ENCODE assay signal across 1 cellular context in the genomic region with DNA sequence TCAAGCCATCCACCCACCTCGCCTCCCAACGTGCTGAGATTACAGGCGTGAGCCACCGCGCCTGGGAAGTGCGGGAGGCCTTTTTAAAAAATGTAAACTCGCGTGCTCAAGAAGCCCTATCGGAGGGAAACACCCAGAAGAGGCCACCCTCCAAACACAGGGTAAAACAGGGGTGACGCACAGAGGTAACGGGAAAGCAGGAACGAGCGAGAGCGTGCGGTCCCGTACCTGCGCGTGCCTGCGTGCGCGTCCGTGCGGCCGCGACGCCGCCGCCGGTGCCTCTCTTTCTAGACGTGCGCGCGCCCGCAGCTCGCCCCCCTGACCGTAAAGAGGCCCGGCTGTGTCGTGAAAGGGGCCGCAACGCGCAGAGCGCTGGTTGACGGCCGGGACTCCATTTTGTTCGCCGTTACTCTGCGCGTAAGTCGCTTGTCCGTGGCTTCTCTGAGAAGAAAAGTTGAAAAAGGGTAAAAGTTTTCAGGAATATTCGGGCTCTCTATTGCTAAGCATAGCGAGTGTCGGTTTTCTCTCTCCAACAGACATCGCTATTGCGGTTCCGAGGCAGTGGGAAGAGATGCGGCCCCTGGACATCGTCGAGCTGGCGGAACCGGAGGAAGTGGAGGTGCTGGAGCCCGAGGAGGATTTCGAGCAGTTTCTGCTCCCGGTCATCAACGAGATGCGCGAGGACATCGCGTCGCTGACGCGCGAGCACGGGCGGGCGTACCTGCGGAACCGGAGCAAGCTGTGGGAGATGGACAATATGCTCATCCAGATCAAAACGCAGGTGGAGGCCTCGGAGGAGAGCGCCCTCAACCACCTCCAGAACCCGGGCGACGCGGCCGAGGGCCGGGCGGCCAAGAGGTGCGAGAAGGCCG.
TF ChIP-seq lines count a peak whose summit lies in the region.

A gene (plus strand): TSS at position 394 of the 872 bp plus-strand sequence. CDS start 178 bp downstream, at position 572.

TF ChIP-seq in HepG2, 621 proteins besides CTCF, POLR2A, EP300 and RAD21 (continued from another document and continues in another):
- TF ChIP-seq, protein P1, sequence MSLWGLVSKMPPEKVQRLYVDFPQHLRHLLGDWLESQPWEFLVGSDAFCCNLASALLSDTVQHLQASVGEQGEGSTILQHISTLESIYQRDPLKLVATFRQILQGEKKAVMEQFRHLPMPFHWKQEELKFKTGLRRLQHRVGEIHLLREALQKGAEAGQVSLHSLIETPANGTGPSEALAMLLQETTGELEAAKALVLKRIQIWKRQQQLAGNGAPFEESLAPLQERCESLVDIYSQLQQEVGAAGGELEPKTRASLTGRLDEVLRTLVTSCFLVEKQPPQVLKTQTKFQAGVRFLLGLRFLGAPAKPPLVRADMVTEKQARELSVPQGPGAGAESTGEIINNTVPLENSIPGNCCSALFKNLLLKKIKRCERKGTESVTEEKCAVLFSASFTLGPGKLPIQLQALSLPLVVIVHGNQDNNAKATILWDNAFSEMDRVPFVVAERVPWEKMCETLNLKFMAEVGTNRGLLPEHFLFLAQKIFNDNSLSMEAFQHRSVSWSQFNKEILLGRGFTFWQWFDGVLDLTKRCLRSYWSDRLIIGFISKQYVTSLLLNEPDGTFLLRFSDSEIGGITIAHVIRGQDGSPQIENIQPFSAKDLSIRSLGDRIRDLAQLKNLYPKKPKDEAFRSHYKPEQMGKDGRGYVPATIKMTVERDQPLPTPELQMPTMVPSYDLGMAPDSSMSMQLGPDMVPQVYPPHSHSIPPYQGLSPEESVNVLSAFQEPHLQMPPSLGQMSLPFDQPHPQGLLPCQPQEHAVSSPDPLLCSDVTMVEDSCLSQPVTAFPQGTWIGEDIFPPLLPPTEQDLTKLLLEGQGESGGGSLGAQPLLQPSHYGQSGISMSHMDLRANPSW (CRISPR knock-in tag; IDR thresholded peaks at IDR 0.05; ENCODE audit: borderline replicate concordance), result no peak
- peak; percentile 17; the same call in 1 of the 2 replicates for TF ChIP-seq ZNF205 (CRISPR knock-in tag; IDR thresholded peaks at IDR 0.05)
- TF ChIP-seq, protein P2, sequence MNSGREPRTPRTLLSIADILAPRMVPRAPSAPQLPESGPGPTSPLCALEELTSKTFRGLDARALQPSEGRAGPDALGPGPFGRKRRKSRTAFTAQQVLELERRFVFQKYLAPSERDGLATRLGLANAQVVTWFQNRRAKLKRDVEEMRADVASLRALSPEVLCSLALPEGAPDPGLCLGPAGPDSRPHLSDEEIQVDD (CRISPR knock-in tag; IDR thresholded peaks at IDR 0.05; ENCODE audit: borderline replicate concordance), result 0 out of 2 replicates have a peak, but pooled peaks have one; percentile 15
- TF ChIP-seq ZFP37 (CRISPR knock-in tag; IDR thresholded peaks at IDR 0.05; ENCODE audit: borderline replicate concordance), result peak; percentile 47; the same call in 1 of the 2 replicates
- no peak for TF ChIP-seq ZNF326 (CRISPR knock-in tag; IDR thresholded peaks at IDR 0.05; ENCODE audit: borderline replicate concordance)
- peak; percentile 92 for TF ChIP-seq ZNF589 (CRISPR knock-in tag; conservative IDR thresholded peaks at IDR 0.05)
- no peak for TF ChIP-seq MIER2 (CRISPR knock-in tag; IDR thresholded peaks at IDR 0.05)
- TF ChIP-seq ZNF678 (CRISPR knock-in tag; IDR thresholded peaks at IDR 0.05), result peak; percentile 44; the same call in 1 of the 2 replicates
- TF ChIP-seq ZSCAN22 (CRISPR knock-in tag; IDR thresholded peaks at IDR 0.05), result 0 out of 2 replicates have a peak, but pooled peaks have one; percentile 67
- TF ChIP-seq, protein P3, sequence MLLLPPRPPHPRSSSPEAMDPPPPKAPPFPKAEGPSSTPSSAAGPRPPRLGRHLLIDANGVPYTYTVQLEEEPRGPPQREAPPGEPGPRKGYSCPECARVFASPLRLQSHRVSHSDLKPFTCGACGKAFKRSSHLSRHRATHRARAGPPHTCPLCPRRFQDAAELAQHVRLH (CRISPR knock-in tag; IDR thresholded peaks at IDR 0.05; ENCODE audit: borderline replicate concordance, low read depth), result peak; percentile 56; the same call in 1 of the 2 replicates
- TF ChIP-seq FLYWCH1 (CRISPR knock-in tag; IDR thresholded peaks at IDR 0.05), result no peak
- no peak for TF ChIP-seq CEBPB (IDR thresholded peaks at IDR 0.05; ENCODE audit: borderline replicate concordance, low read depth, low read length)
- TF ChIP-seq TBX3 (IDR thresholded peaks at IDR 0.05; ENCODE audit: borderline replicate concordance), result no peak
- no peak for TF ChIP-seq SALL2 (CRISPR knock-in tag; IDR thresholded peaks at IDR 0.05)
- TF ChIP-seq, protein P4, sequence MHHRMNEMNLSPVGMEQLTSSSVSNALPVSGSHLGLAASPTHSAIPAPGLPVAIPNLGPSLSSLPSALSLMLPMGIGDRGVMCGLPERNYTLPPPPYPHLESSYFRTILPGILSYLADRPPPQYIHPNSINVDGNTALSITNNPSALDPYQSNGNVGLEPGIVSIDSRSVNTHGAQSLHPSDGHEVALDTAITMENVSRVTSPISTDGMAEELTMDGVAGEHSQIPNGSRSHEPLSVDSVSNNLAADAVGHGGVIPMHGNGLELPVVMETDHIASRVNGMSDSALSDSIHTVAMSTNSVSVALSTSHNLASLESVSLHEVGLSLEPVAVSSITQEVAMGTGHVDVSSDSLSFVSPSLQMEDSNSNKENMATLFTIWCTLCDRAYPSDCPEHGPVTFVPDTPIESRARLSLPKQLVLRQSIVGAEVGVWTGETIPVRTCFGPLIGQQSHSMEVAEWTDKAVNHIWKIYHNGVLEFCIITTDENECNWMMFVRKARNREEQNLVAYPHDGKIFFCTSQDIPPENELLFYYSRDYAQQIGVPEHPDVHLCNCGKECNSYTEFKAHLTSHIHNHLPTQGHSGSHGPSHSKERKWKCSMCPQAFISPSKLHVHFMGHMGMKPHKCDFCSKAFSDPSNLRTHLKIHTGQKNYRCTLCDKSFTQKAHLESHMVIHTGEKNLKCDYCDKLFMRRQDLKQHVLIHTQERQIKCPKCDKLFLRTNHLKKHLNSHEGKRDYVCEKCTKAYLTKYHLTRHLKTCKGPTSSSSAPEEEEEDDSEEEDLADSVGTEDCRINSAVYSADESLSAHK (CRISPR knock-in tag; IDR thresholded peaks at IDR 0.05; ENCODE audit: borderline replicate concordance), result no peak
- TF ChIP-seq ZNF230 (CRISPR knock-in tag; IDR thresholded peaks at IDR 0.05), result peak; percentile 75
- TF ChIP-seq, protein P5, sequence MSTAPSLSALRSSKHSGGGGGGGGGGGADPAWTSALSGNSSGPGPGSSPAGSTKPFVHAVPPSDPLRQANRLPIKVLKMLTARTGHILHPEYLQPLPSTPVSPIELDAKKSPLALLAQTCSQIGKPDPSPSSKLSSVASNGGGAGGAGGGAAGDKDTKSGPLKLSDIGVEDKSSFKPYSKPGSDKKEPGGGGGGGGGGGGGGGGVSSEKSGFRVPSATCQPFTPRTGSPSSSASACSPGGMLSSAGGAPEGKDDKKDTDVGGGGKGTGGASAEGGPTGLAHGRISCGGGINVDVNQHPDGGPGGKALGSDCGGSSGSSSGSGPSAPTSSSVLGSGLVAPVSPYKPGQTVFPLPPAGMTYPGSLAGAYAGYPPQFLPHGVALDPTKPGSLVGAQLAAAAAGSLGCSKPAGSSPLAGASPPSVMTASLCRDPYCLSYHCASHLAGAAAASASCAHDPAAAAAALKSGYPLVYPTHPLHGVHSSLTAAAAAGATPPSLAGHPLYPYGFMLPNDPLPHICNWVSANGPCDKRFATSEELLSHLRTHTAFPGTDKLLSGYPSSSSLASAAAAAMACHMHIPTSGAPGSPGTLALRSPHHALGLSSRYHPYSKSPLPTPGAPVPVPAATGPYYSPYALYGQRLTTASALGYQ (CRISPR knock-in tag; IDR thresholded peaks at IDR 0.05), result 0 out of 2 replicates have a peak, but pooled peaks have one; percentile 63
- no peak for TF ChIP-seq FOXJ3 (CRISPR knock-in tag; IDR thresholded peaks at IDR 0.05; ENCODE audit: borderline replicate concordance)
- no peak for TF ChIP-seq KLF13 (CRISPR knock-in tag; IDR thresholded peaks at IDR 0.05)
- TF ChIP-seq SKI (IDR thresholded peaks at IDR 0.05; ENCODE audit: partially characterized antibody), result peak; percentile 22
- TF ChIP-seq, protein P6, sequence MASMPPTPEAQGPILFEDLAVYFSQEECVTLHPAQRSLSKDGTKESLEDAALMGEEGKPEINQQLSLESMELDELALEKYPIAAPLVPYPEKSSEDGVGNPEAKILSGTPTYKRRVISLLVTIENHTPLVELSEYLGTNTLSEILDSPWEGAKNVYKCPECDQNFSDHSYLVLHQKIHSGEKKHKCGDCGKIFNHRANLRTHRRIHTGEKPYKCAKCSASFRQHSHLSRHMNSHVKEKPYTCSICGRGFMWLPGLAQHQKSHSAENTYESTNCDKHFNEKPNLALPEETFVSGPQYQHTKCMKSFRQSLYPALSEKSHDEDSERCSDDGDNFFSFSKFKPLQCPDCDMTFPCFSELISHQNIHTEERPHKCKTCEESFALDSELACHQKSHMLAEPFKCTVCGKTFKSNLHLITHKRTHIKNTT (CRISPR knock-in tag; IDR thresholded peaks at IDR 0.05), result no peak
- TF ChIP-seq MEF2D (CRISPR knock-in tag; IDR thresholded peaks at IDR 0.05), result no peak; the same call in 1 of the 2 replicates
- TF ChIP-seq SNAI1 (CRISPR knock-in tag; IDR thresholded peaks at IDR 0.05; ENCODE audit: borderline replicate concordance), result no peak; the same call in 1 of the 2 replicates
- no peak for TF ChIP-seq SP1 (IDR thresholded peaks at IDR 0.05)
- TF ChIP-seq SP1 (CRISPR knock-in tag; IDR thresholded peaks at IDR 0.05), result peak; percentile 30; the same call in 1 of the 2 replicates
- TF ChIP-seq, protein P7, sequence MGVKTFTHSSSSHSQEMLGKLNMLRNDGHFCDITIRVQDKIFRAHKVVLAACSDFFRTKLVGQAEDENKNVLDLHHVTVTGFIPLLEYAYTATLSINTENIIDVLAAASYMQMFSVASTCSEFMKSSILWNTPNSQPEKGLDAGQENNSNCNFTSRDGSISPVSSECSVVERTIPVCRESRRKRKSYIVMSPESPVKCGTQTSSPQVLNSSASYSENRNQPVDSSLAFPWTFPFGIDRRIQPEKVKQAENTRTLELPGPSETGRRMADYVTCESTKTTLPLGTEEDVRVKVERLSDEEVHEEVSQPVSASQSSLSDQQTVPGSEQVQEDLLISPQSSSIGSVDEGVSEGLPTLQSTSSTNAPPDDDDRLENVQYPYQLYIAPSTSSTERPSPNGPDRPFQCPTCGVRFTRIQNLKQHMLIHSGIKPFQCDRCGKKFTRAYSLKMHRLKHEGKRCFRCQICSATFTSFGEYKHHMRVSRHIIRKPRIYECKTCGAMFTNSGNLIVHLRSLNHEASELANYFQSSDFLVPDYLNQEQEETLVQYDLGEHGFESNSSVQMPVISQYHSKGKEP (CRISPR knock-in tag; IDR thresholded peaks at IDR 0.05), result 0 out of 2 replicates have a peak, but pooled peaks have one; percentile 71
- peak; percentile 72; the same call in 1 of the 2 replicates for TF ChIP-seq ZSCAN9 (CRISPR knock-in tag; IDR thresholded peaks at IDR 0.05; ENCODE audit: borderline replicate concordance)
- no peak for TF ChIP-seq ZNF737 (CRISPR knock-in tag; IDR thresholded peaks at IDR 0.05; ENCODE audit: borderline replicate concordance)
- peak; percentile 62; the same call in 1 of the 2 replicates for TF ChIP-seq SIN3A (IDR thresholded peaks at IDR 0.05; ENCODE audit: borderline replicate concordance, low read depth, low read length)
- TF ChIP-seq CC2D1A (CRISPR knock-in tag; IDR thresholded peaks at IDR 0.05), result no peak
- TF ChIP-seq FOXC1 (CRISPR knock-in tag; IDR thresholded peaks at IDR 0.05; ENCODE audit: borderline replicate concordance), result peak; percentile 83; the same call in 1 of the 2 replicates
- no peak for TF ChIP-seq CHD4 (IDR thresholded peaks at IDR 0.05; ENCODE audit: borderline replicate concordance, low read length)
- TF ChIP-seq ZNF274 (CRISPR knock-in tag; IDR thresholded peaks at IDR 0.05), result peak; percentile 60; the same call in 1 of the 2 replicates
- TF ChIP-seq MTF1 (CRISPR knock-in tag; IDR thresholded peaks at IDR 0.05), result no peak; the same call in 1 of the 2 replicates
- TF ChIP-seq, protein P8, sequence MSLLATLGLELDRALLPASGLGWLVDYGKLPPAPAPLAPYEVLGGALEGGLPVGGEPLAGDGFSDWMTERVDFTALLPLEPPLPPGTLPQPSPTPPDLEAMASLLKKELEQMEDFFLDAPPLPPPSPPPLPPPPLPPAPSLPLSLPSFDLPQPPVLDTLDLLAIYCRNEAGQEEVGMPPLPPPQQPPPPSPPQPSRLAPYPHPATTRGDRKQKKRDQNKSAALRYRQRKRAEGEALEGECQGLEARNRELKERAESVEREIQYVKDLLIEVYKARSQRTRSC (CRISPR knock-in tag; IDR thresholded peaks at IDR 0.05; ENCODE audit: low read depth), result peak; percentile 59; the same call in 1 of the 2 replicates
- 0 out of 2 replicates have a peak, but pooled peaks have one; percentile 43 for TF ChIP-seq RFXAP (CRISPR knock-in tag; IDR thresholded peaks at IDR 0.05; ENCODE audit: borderline replicate concordance)
- TF ChIP-seq, protein P9, sequence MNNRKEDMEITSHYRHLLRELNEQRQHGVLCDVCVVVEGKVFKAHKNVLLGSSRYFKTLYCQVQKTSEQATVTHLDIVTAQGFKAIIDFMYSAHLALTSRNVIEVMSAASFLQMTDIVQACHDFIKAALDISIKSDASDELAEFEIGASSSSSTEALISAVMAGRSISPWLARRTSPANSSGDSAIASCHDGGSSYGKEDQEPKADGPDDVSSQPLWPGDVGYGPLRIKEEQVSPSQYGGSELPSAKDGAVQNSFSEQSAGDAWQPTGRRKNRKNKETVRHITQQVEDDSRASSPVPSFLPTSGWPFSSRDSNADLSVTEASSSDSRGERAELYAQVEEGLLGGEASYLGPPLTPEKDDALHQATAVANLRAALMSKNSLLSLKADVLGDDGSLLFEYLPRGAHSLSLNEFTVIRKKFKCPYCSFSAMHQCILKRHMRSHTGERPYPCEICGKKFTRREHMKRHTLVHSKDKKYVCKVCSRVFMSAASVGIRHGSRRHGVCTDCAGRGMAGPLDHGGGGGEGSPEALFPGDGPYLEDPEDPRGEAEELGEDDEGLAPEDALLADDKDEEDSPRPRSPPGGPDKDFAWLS (CRISPR knock-in tag; IDR thresholded peaks at IDR 0.05; ENCODE audit: borderline replicate concordance), result peak; percentile 19; the same call in 1 of the 2 replicates
- TF ChIP-seq ZNF7 (CRISPR knock-in tag; IDR thresholded peaks at IDR 0.05), result no peak
- TF ChIP-seq HNRNPUL1 (IDR thresholded peaks at IDR 0.05; ENCODE audit: low read depth, low read length), result no peak
- TF ChIP-seq, protein P10, sequence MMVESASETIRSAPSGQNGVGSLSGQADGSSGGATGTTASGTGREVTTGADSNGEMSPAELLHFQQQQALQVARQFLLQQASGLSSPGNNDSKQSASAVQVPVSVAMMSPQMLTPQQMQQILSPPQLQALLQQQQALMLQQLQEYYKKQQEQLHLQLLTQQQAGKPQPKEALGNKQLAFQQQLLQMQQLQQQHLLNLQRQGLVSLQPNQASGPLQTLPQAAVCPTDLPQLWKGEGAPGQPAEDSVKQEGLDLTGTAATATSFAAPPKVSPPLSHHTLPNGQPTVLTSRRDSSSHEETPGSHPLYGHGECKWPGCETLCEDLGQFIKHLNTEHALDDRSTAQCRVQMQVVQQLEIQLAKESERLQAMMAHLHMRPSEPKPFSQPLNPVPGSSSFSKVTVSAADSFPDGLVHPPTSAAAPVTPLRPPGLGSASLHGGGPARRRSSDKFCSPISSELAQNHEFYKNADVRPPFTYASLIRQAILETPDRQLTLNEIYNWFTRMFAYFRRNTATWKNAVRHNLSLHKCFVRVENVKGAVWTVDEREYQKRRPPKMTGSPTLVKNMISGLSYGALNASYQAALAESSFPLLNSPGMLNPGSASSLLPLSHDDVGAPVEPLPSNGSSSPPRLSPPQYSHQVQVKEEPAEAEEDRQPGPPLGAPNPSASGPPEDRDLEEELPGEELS (CRISPR knock-in tag; IDR thresholded peaks at IDR 0.05), result peak; percentile 44; the same call in 1 of the 2 replicates
- TF ChIP-seq LCORL (IDR thresholded peaks at IDR 0.05), result no peak
- TF ChIP-seq LCORL (CRISPR knock-in tag; IDR thresholded peaks at IDR 0.05), result peak; percentile 81
- TF ChIP-seq NFIB (CRISPR knock-in tag; IDR thresholded peaks at IDR 0.05; ENCODE audit: borderline replicate concordance), result no peak
- no peak for TF ChIP-seq ZNF83 (CRISPR knock-in tag; IDR thresholded peaks at IDR 0.05; ENCODE audit: borderline replicate concordance)
